In genomic region chr10:122083478-122084025, GRCh38 we compare ENCODE assay signal across 23 cellular contexts.
"Had no signal": no experiment of that assay in that cellular context is flagged by ENCODE, and none has a peak within 500 bp of the region (broad histone marks: within the 10 kb centered on the region; RNA-seq: fewer than 3 reads in every experiment).

No MANE protein-coding gene starts in this region.

- DNase-seq: effector CD4-positive, alpha-beta T cell; erythroblast; foreskin keratinocyte; hypothalamus; mesendoderm; naive B cell; spleen; stimulated activated CD4-positive, alpha-beta T cell treated with anti-CD3 and anti-CD28 coated beads, Interleukin-15, amount 100 ng/mL, for 24 hours; stimulated activated CD4-positive, alpha-beta T cell treated with anti-CD3 and anti-CD28 coated beads, Interleukin-1b, Interleukin-23, amount 100 ng/mL, for 48 hours; stimulated activated CD4-positive, alpha-beta T cell treated with anti-CD3 and anti-CD28 coated beads, Interleukin-4, amount 100 ng/mL, for 24 hours; testis; upper lobe of right lung had no signal

- H3K27me3 ChIP-seq: foreskin keratinocyte, testis, tibial nerve, upper lobe of right lung had no signal

- H3K4me3 Mint-ChIP-seq: endodermal cell; naive B cell; nephron; stimulated activated memory B cell treated with anti-CD40 and anti-IgM and Interleukin-4, amounts not matched to agents 10 μg/mL and 1 μg/mL and 100 μg/mL, for 72 hours; stimulated activated naive CD8-positive, alpha-beta T cell treated with anti-CD3 and anti-CD28 coated beads, Interleukin-15, Interleukin-2, amounts not matched to agents 100 ng/mL and 50 ng/mL, for 24 hours had no signal

- ATAC-seq: foreskin keratinocyte; sciatic nerve; stimulated activated memory B cell treated with anti-CD40 and anti-IgM and Interleukin-4, amounts not matched to agents 10 μg/mL and 1 μg/mL and 100 μg/mL, for 72 hours; upper lobe of right lung had no signal

- FAIRE-seq: endothelial cell of umbilical vein, islet of Langerhans had no signal

- H3K9me3 ChIP-seq: prostate gland, spleen, testis, tibial nerve, upper lobe of right lung had no signal

- H3K36me3 ChIP-seq: prostate gland, spleen, tibial nerve, upper lobe of right lung had no signal

- H3K9me3 Mint-ChIP-seq: endodermal cell; naive B cell; nephron; stimulated activated memory B cell treated with anti-CD40 and anti-IgM and Interleukin-4, amounts not matched to agents 10 μg/mL and 1 μg/mL and 100 μg/mL, for 72 hours; stimulated activated naive CD8-positive, alpha-beta T cell treated with anti-CD3 and anti-CD28 coated beads, Interleukin-15, Interleukin-2, amounts not matched to agents 100 ng/mL and 50 ng/mL, for 24 hours had no signal

- H3K36me3 Mint-ChIP-seq: naive B cell; stimulated activated memory B cell treated with anti-CD40 and anti-IgM and Interleukin-4, amounts not matched to agents 10 μg/mL and 1 μg/mL and 100 μg/mL, for 72 hours had no signal

- H3K27ac ChIP-seq: coronary artery, foreskin keratinocyte, parathyroid adenoma, prostate gland, spleen, testis, tibial nerve, upper lobe of right lung had no signal

- H3K4me3 ChIP-seq: coronary artery, prostate gland, spleen, testis, tibial nerve, upper lobe of right lung had no signal

- H3K4me1 ChIP-seq: parathyroid adenoma, prostate gland, spleen, testis, tibial nerve, upper lobe of right lung had no signal

- H3K4me1 Mint-ChIP-seq: endodermal cell; naive B cell; stimulated activated memory B cell treated with anti-CD40 and anti-IgM and Interleukin-4, amounts not matched to agents 10 μg/mL and 1 μg/mL and 100 μg/mL, for 72 hours had no signal

- H3K27me3 Mint-ChIP-seq: naive B cell; stimulated activated naive CD8-positive, alpha-beta T cell treated with anti-CD3 and anti-CD28 coated beads, Interleukin-15, Interleukin-2, amounts not matched to agents 100 ng/mL and 50 ng/mL, for 24 hours had no signal
